Comparison of ENCODE assay signal across 23 cellular contexts in genomic region chr16:69349508-69349907, GRCh38. TPM values are rescaled to one million over a fixed set of nuclear protein-coding genes. Genes with fewer than 3 reads are reported as not detected.
DNase-seq lines count a peak whose midpoint lies in the region; ATAC-seq, FAIRE-seq and TF ChIP-seq lines count a peak whose summit lies in the region.
"Had no signal": no experiment of that assay in that cellular context is flagged by ENCODE, and none has a peak within 500 bp of the region (broad histone marks: within the 10 kb centered on the region; RNA-seq: fewer than 3 reads in every experiment).

No MANE protein-coding gene starts in this region.

- H3K27ac Mint-ChIP-seq in T-cell (peak overlapping the region; percentile 6 to 22), HFFc6 (no peak overlapping the region)

- FAIRE-seq in pancreas (lab: Jason Lieb, UNC) = no peak
- FAIRE-seq: A549, D721Med, G401.6, GM12891, H1, HTR-8/SVneo had no signal

- no peak for TF ChIP-seq CTCF in HEK293 (tag by site-specific recombination; IDR thresholded peaks at IDR 0.05)
- TF ChIP-seq CTCF in pancreas (IDR thresholded peaks at IDR 0.05) = no peak
- no peak for TF ChIP-seq CTCF in HFFc6 (IDR thresholded peaks at IDR 0.05)

- H3K4me1 Mint-ChIP-seq in T-cell = peaks cover 0 to 7% (median 0%) of the 10 kb centered on the region in 3 donors
- H3K4me1 Mint-ChIP-seq in HFFc6 (ENCODE audit: low read depth) = peaks cover 6% of the 10 kb centered on the region; the same call in 1 of the 2 replicates

- DNase-seq in T-cell (no peak), mesenteric fat pad (ENCODE audit: low spot score) (peak; percentile 37), pancreas (peak in 1 of 6 donors; percentile 27), NCI-H82 treated with DMSO at 0.1 percent for 48 hours (lab: John Stamatoyannopoulos, UW; ENCODE audit: unreplicated experiment) (no peak), HFFc6 (no peak), cortex of kidney (lab: John Stamatoyannopoulos, UW) (no peak), NK-92 (lab: John Stamatoyannopoulos, UW; ENCODE audit: unreplicated experiment) (no peak)
- DNase-seq: BE2C; CD8-positive, alpha-beta T cell; COR-L47; DMS153; DMS79 treated with DMSO at 0.1 percent for 48 hours; EL had no signal

- no peaks in the 10 kb centered on the region for H3K27me3 Mint-ChIP-seq in T-cell
- no peaks in the 10 kb centered on the region; the same call in 1 of the 2 replicates for H3K27me3 Mint-ChIP-seq in HFFc6 (ENCODE audit: insufficient read depth)

- CTCF ChIA-PET in HEK293 (lab: Yijun Ruan, JAX) (interaction anchor here (0.9 kb wide), 1 partner anchor 9 kb away, joined by 4 read pairs; no protein-coding TSS in a partner anchor), T-cell (lab: Charles Lee) (no interaction called here)

- H3K9me3 ChIP-seq in HEK293 (ENCODE audit: control insufficient read depth, insufficient read depth, low read depth, low read length) (no peaks in the 10 kb centered on the region), pancreas (no peaks in the 10 kb centered on the region)
- H3K9me3 ChIP-seq: A549, BE2C, HAP-1 had no signal

- H3K27ac ChIP-seq in HEK293 (ENCODE audit: extremely low read depth, low read depth, low read length) (no peak overlapping the region), pancreas (no peak overlapping the region)
- H3K27ac ChIP-seq: A549 had no signal

- intact Hi-C loops in pancreas (cut with DNase I) = no loop called here

- POLR2A ChIA-PET in HEK293 (lab: Yijun Ruan, JAX) (no interaction called here), T-cell (lab: Charles Lee) (no interaction called here)

- no peak for ATAC-seq in T-cell (replicated peaks in 1 of 4)
- no peak for ATAC-seq in pancreas
- ATAC-seq: A549; CD8-positive, alpha-beta T cell had no signal

- WGBS in pancreas, 2 donors = 36 to 56% methylated on average over 9 of the region's 9 CpGs

- peaks cover 11% of the 10 kb centered on the region for H3K36me3 Mint-ChIP-seq in T-cell
- H3K36me3 Mint-ChIP-seq in HFFc6 (ENCODE audit: low read depth) = peaks cover 8% of the 10 kb centered on the region; the same call in 1 of the 2 replicates

- H3K36me3 ChIP-seq in HEK293 (ENCODE audit: control insufficient read depth in 2 of 2, insufficient read depth in 1 of 2, low read length in 2 of 2) (peaks cover 4 to 22% of the 10 kb centered on the region in 2 experiments; a peak in 2 of 3 replicates), pancreas (peaks cover 0 to 10% (median 0%) of the 10 kb centered on the region in 3 donors)

- no peaks in the 10 kb centered on the region for H3K27me3 ChIP-seq in pancreas
- H3K27me3 ChIP-seq: BE2C had no signal

- H3K9me3 Mint-ChIP-seq in T-cell (no peaks in the 10 kb centered on the region), HFFc6 (no peaks in the 10 kb centered on the region)
- H3K9me3 Mint-ChIP-seq: CD14-positive monocyte; CD8-positive, alpha-beta T cell had no signal

- peaks cover 5% of the 10 kb centered on the region; the same call in 1 of the 2 replicates for H3K4me1 ChIP-seq in HEK293 (ENCODE audit: control insufficient read depth, insufficient read depth, low read length)
- peaks cover 7 to 15% (median 11%) of the 10 kb centered on the region in 3 donors for H3K4me1 ChIP-seq in pancreas
- H3K4me1 ChIP-seq: A549, BE2C, HAP-1 had no signal

- H3K4me3 Mint-ChIP-seq in T-cell (no peak overlapping the region), HFFc6 (no peak overlapping the region)
- H3K4me3 Mint-ChIP-seq: CD14-positive monocyte; CD8-positive, alpha-beta T cell had no signal

- H3K4me3 ChIP-seq in HEK293 (ENCODE audit: low read depth, low read length) (no peak overlapping the region), pancreas (peak overlapping the region in 3 of 4 donors; percentile 35 to 50 (median 50))
- H3K4me3 ChIP-seq: A549, HAP-1 had no signal

TF ChIP-seq in HEK293, 187 proteins besides CTCF, POLR2A, EP300 and RAD21:
- TF ChIP-seq GLIS1 (tag by site-specific recombination; IDR thresholded peaks at IDR 0.05) = peak; percentile 29
- no peak for TF ChIP-seq ZNF175 (tag by site-specific recombination; IDR thresholded peaks at IDR 0.05)
- TF ChIP-seq ZIC2 (tag by site-specific recombination; IDR thresholded peaks at IDR 0.05) = peak; percentile 71

RNA-seq across cellular contexts. Expression of gene TMED6, which starts 2.1 kb away (rescaled TPM):
- 1 to 10 TPM; 2.6 to 4.6 (median 3.0) TPM for total RNA-seq in T-cell
- total RNA-seq in mesenteric fat pad = 1.2 TPM
- 10 to 100 TPM; 13.7 to 94.7 (median 45.4) TPM for total RNA-seq in pancreas
- 10 to 100 TPM in 1 of 2 donors, 1 to 10 TPM in 1; 5.2 to 45.5 TPM for polyA plus RNA-seq in pancreas
- total RNA-seq in HFFc6 (2021; fragmentation: NEBNext Ultra II Directional; extraction: Animal tissue kit (Norgen Biotek cat#: 25700)) = under 1 TPM in 4 of 6 experiments, not detected in 2; 0.21 to 0.40 (median 0.26) TPM
- total RNA-seq: H1 had no signal
- polyA plus RNA-seq: AG04450, CD14-positive monocyte, H1 had no signal

RNA-seq across cellular contexts. Expression of gene NIP7, which starts 9.9 kb away (rescaled TPM):
- total RNA-seq in T-cell = 10 to 100 TPM; 23.7 to 32.9 (median 29.6) TPM
- 32.8 TPM for total RNA-seq in mesenteric fat pad
- 1 to 10 TPM; 4.7 to 9.4 (median 7.1) TPM for total RNA-seq in pancreas
- polyA plus RNA-seq in pancreas = 1 to 10 TPM; 6.7 to 8.0 TPM
- total RNA-seq in HFFc6 (2021; fragmentation: NEBNext Ultra II Directional; extraction: Animal tissue kit (Norgen Biotek cat#: 25700)) = 10 to 100 TPM; 34.7 to 43.5 (median 37.1) TPM

RNA-seq across cellular contexts. Expression of gene COG8, which starts 10.1 kb away (rescaled TPM):
- 10 to 100 TPM; 31.2 to 70.4 (median 59.8) TPM for total RNA-seq in T-cell
- total RNA-seq in mesenteric fat pad = 25.0 TPM
- total RNA-seq in pancreas = 10 to 100 TPM; 16.2 to 29.0 (median 23.0) TPM
- 10 to 100 TPM; 18.8 to 21.0 TPM for polyA plus RNA-seq in pancreas
- total RNA-seq in HFFc6 (2021; fragmentation: NEBNext Ultra II Directional; extraction: Animal tissue kit (Norgen Biotek cat#: 25700)) = 10 to 100 TPM; 29.4 to 36.8 (median 35.2) TPM

RNA-seq across cellular contexts. Expression of gene PDF, which starts 19.1 kb away (rescaled TPM):
- total RNA-seq in T-cell = 10 to 100 TPM in 3 of 5 donors, 1 to 10 TPM in 2; 5.3 to 20.5 (median 16.1) TPM
- total RNA-seq in mesenteric fat pad = 14.8 TPM
- 10 to 100 TPM in 1 of 6 donors, 1 to 10 TPM in 5; 3.1 to 14.0 (median 7.7) TPM for total RNA-seq in pancreas
- polyA plus RNA-seq in pancreas = 1 to 10 TPM; 2.2 to 4.6 TPM
- 10 to 100 TPM; 14.5 to 21.1 (median 16.5) TPM for total RNA-seq in HFFc6 (2021; fragmentation: NEBNext Ultra II Directional; extraction: Animal tissue kit (Norgen Biotek cat#: 25700))

RNA-seq across cellular contexts. Expression of gene TERF2, which starts 36.3 kb away (rescaled TPM):
- total RNA-seq in T-cell = 10 to 100 TPM; 36.6 to 51.0 (median 47.3) TPM
- total RNA-seq in mesenteric fat pad = 30.6 TPM
- total RNA-seq in pancreas = 10 to 100 TPM; 14.9 to 21.5 (median 16.1) TPM
- polyA plus RNA-seq in pancreas = 10 to 100 TPM; 10.8 to 11.3 TPM
- total RNA-seq in HFFc6 (2021; fragmentation: NEBNext Ultra II Directional; extraction: Animal tissue kit (Norgen Biotek cat#: 25700)) = 10 to 100 TPM; 28.3 to 38.0 (median 30.1) TPM
